8 cellular contexts compared by ENCODE assay signal in genomic region chr12:102300824-102301461, GRCh38.
DNase-seq lines count a peak whose midpoint lies in the region; ATAC-seq, FAIRE-seq and TF ChIP-seq lines count a peak whose summit lies in the region.

No MANE protein-coding gene starts in this region.

- no peak overlapping the region for H2BK15ac ChIP-seq in H9 (ENCODE audit: low read depth, low read length)

- no peak overlapping the region for H2BK12ac ChIP-seq in H9 (ENCODE audit: insufficient read length, low read depth, low read length)

- no peak overlapping the region for H3K18ac ChIP-seq in H9 (ENCODE audit: insufficient read length, low read depth, low read length)

- CTCF ChIA-PET in mammary epithelial cell (lab: Charles Lee; ENCODE audit: low non-redundant PET), result interaction anchor here (0.6 kb wide), 2 partner anchors 76 to 275 kb away, joined by 3 to 4 read pairs; no protein-coding TSS in a partner anchor

- H3K9me3 ChIP-seq in left ventricle myocardium inferior (replicated peaks) (peaks cover 34% of the 10 kb centered on the region), heart left ventricle (peaks cover 0 to 29% (median 10%) of the 10 kb centered on the region in 12 donors), H9 (ENCODE audit: control insufficient read depth, low read depth, low read length) (no peaks in the 10 kb centered on the region), mammary epithelial cell (replicated peaks; ENCODE audit: insufficient read depth, low read length) (no peaks in the 10 kb centered on the region), pancreas (no peaks in the 10 kb centered on the region)

- no peak overlapping the region for H4K5ac ChIP-seq in H9 (ENCODE audit: insufficient read length, low read depth, low read length)

- no peak overlapping the region for H2BK20ac ChIP-seq in H9 (ENCODE audit: low read depth, low read length, poor library complexity, severe bottlenecking)

- H4K8ac ChIP-seq in H9 (replicated peaks; ENCODE audit: insufficient read length, low read depth, low read length), result no peak overlapping the region

- peaks cover 0 to 7% of the 10 kb centered on the region in 2 experiments; a peak in 4 of 5 replicates for H3K9me3 Mint-ChIP-seq in H9

- no peak for TF ChIP-seq POLR2A in heart left ventricle (IDR thresholded peaks at IDR 0.05)

- intact Hi-C loops in left ventricle myocardium inferior (cut with micrococcal nuclease) (no loop called here), heart left ventricle (cut with DNase I) (no loop called here), mammary epithelial cell (cut with micrococcal nuclease) (loop anchor here (1.0 to 5.0 kb wide), 3 partner anchors 183 to 401 kb away; no protein-coding TSS in a partner anchor), pancreas (cut with DNase I) (no loop called here)

- no peak overlapping the region for H2AK5ac ChIP-seq in H9 (ENCODE audit: insufficient read length, low read length)

- H3K23me2 ChIP-seq in H9 (ENCODE audit: insufficient read length, low read depth, low read length, poor library complexity, severe bottlenecking), result no peaks in the 10 kb centered on the region

- no peak overlapping the region for H2BK5ac ChIP-seq in H9 (ENCODE audit: insufficient read length, low read length)

- no TSS peak for BruUV-seq in mammary epithelial cell (replicated peaks; lab: Mats Ljungman, UMichigan)

- no peaks in the 10 kb centered on the region for H4K20me1 ChIP-seq in H9 (ENCODE audit: control insufficient read depth, insufficient read depth, insufficient read length)
- no peaks in the 10 kb centered on the region for H4K20me1 ChIP-seq in mammary epithelial cell (ENCODE audit: insufficient read depth, low read length)

- no peak overlapping the region for H3K56ac ChIP-seq in H9 (ENCODE audit: insufficient read length, low read depth, low read length)

- H3K23ac ChIP-seq in H9 (ENCODE audit: insufficient read length, low read depth, low read length), result no peak overlapping the region

- no peak overlapping the region for H3K4me3 Mint-ChIP-seq in H9

- no peak overlapping the region for H3K4me2 ChIP-seq in H9 (ENCODE audit: insufficient read depth, insufficient read length, low read length)
- H3K4me2 ChIP-seq in mammary epithelial cell (ENCODE audit: insufficient read depth, low read depth, low read length), result no peak overlapping the region

- H2AFZ ChIP-seq in H9 (ENCODE audit: low read length) (no peak overlapping the region), mammary epithelial cell (ENCODE audit: low read depth, low read length) (no peak overlapping the region)

- H3K36me3 Mint-ChIP-seq in H9 (ENCODE audit: insufficient read depth in 1 of 3, low read depth in 3 of 3), result no peaks in the 10 kb centered on the region; a peak in 2 of 7 replicates

- H3K27ac ChIP-seq in left ventricle myocardium inferior (replicated peaks) (no peak overlapping the region), heart left ventricle (no peak overlapping the region), H9 (ENCODE audit: insufficient read length, low read depth, low read length) (no peak overlapping the region), mammary epithelial cell (ENCODE audit: insufficient read depth, low read depth, low read length) (no peak overlapping the region), pancreas (no peak overlapping the region)

- ATAC-seq in heart left ventricle, result no peak
- ATAC-seq in pancreas, result peak; percentile 73 to 95 (median 85)

- no peak overlapping the region for H3T11ph ChIP-seq in H9 (ENCODE audit: low read length)

- FAIRE-seq in pancreas (lab: Jason Lieb, UNC), result no peak

- no peak overlapping the region for H4K91ac ChIP-seq in H9 (ENCODE audit: insufficient read length, low read depth, low read length)

- TF ChIP-seq CTCF in left ventricle myocardium inferior (IDR thresholded peaks at IDR 0.05; ENCODE audit: borderline replicate concordance), result peak; percentile 15
- peak in 1 of 12 donors; percentile 14 for TF ChIP-seq CTCF in heart left ventricle (IDR thresholded peaks at IDR 0.05)
- peak; percentile 72 for TF ChIP-seq CTCF in H9 (conservative IDR thresholded peaks at IDR 0.05)
- TF ChIP-seq CTCF in mammary epithelial cell (conservative IDR thresholded peaks at IDR 0.05 in 1 of 2, IDR thresholded peaks at IDR 0.05 in 1 of 2; ENCODE audit: extremely low read depth in 1 of 2, insufficient read depth in 1 of 2, low read depth in 1 of 2, low read length in 2 of 2), result peak; percentile 57 to 62
- peak in 3 of 4 donors; percentile 16 to 21 (median 20) for TF ChIP-seq CTCF in pancreas (IDR thresholded peaks at IDR 0.05)

- DNase-seq in left ventricle myocardium inferior, result no peak
- DNase-seq in heart left ventricle, result no peak
- peak; percentile 71 for DNase-seq in H9
- DNase-seq in NAMALWA (ENCODE audit: low spot score), result peak; percentile 54
- DNase-seq in mammary epithelial cell, result peak; percentile 63
- DNase-seq in pancreas, result peak in 3 of 6 donors; percentile 12 to 20 (median 18)
- no peak for DNase-seq in stimulated activated CD4-positive, alpha-beta T cell treated with anti-CD3 and anti-CD28 coated beads, Interleukin-4, amount 100 ng/mL, for 24 hours
- DNase-seq in activated gamma-delta T cell (lab: John Stamatoyannopoulos, UW), result no peak

- no peak overlapping the region for H2BK120ac ChIP-seq in H9 (ENCODE audit: low read depth, low read length, poor library complexity, severe bottlenecking)

- H3K9ac ChIP-seq in H9 (ENCODE audit: extremely low read depth, insufficient read length, low read length) (no peak overlapping the region), mammary epithelial cell (ENCODE audit: insufficient read depth, low read length) (no peak overlapping the region)

- no peaks in the 10 kb centered on the region for H3K79me1 ChIP-seq in H9 (ENCODE audit: insufficient read depth, low read depth, low read length, poor library complexity, severe bottlenecking)

- no peak overlapping the region for H3K4ac ChIP-seq in H9 (ENCODE audit: low read depth, low read length)

- no peaks in the 10 kb centered on the region for H3K4me1 ChIP-seq in left ventricle myocardium inferior
- no peaks in the 10 kb centered on the region for H3K4me1 ChIP-seq in heart left ventricle
- H3K4me1 ChIP-seq in H9 (ENCODE audit: insufficient read depth, low read length), result no peaks in the 10 kb centered on the region
- H3K4me1 ChIP-seq in mammary epithelial cell (ENCODE audit: insufficient read depth, low read length), result no peaks in the 10 kb centered on the region
- H3K4me1 ChIP-seq in pancreas, result no peaks in the 10 kb centered on the region

- no peaks in the 10 kb centered on the region for H3K27me3 Mint-ChIP-seq in H9 (ENCODE audit: low read depth)

- H3K79me2 ChIP-seq in H9 (ENCODE audit: insufficient read depth, low read length) (no peaks in the 10 kb centered on the region), mammary epithelial cell (ENCODE audit: insufficient read depth, low read length) (no peaks in the 10 kb centered on the region)

- H3K36me3 ChIP-seq in left ventricle myocardium inferior (no peaks in the 10 kb centered on the region), heart left ventricle (no peaks in the 10 kb centered on the region), mammary epithelial cell (ENCODE audit: insufficient read depth, low read length) (no peaks in the 10 kb centered on the region), pancreas (no peaks in the 10 kb centered on the region)

- H3K27ac Mint-ChIP-seq in H9, result peak overlapping the region in 1 of 3 experiments; percentile 73; a peak in 1 of 7 replicates

- dilution Hi-C loops in mammary epithelial cell (cut with HindIII; ENCODE audit: low sequenced_read_pairs), result no loop called here

- in situ Hi-C loops in mammary epithelial cell (cut with MboI; ENCODE audit: low sequenced_read_pairs in 2 of 2), result no loop called here

- no peak overlapping the region for H3K14ac ChIP-seq in H9 (ENCODE audit: insufficient read depth, low read length)

- H3K27me3 ChIP-seq in left ventricle myocardium inferior (ENCODE audit: low read depth) (no peaks in the 10 kb centered on the region), heart left ventricle (no peaks in the 10 kb centered on the region), H9 (ENCODE audit: insufficient read depth, low read length) (no peaks in the 10 kb centered on the region), mammary epithelial cell (ENCODE audit: insufficient read depth, low read length) (no peaks in the 10 kb centered on the region), pancreas (no peaks in the 10 kb centered on the region)

- no peaks in the 10 kb centered on the region for H3K4me1 Mint-ChIP-seq in H9

- H3K4me3 ChIP-seq in left ventricle myocardium inferior (no peak overlapping the region), heart left ventricle (no peak overlapping the region), mammary epithelial cell (replicated peaks in 1 of 3; ENCODE audit: insufficient read depth in 1 of 3, low read depth in 2 of 3, low read length in 3 of 3) (no peak overlapping the region), pancreas (no peak overlapping the region)

Comparison
In these comparisons a context has a peak if more than half of its experiments do, and no peak if none do; other contexts are left out.
1. DNase-seq: peak in H9 (single experiment), NAMALWA (single experiment) and mammary epithelial cell (single experiment); none in left ventricle myocardium inferior (single experiment), heart left ventricle (0 of 5), stimulated activated CD4-positive, alpha-beta T cell treated with anti-CD3 and anti-CD28 coated beads, Interleukin-4, amount 100 ng/mL, for 24 hours (single experiment) and activated gamma-delta T cell (single experiment).
2. ATAC-seq: peak in pancreas (4 of 4); none in heart left ventricle (0 of 4).